Comparison of ENCODE assay signal across 20 cellular contexts in genomic region chr3:184168363-184169120, GRCh38. TPM values are rescaled to one million over a fixed set of nuclear protein-coding genes. Genes with fewer than 3 reads are reported as not detected.
A peak's percentile ranks its signal among the peaks of the same experiment; 100 is the strongest.
DNase-seq lines count a peak whose midpoint lies in the region; ATAC-seq and TF ChIP-seq lines count a peak whose summit lies in the region.
"Had no signal": no experiment of that assay in that cellular context is flagged by ENCODE, and none has a peak within 500 bp of the region (broad histone marks: within the 10 kb centered on the region; RNA-seq: fewer than 3 reads in every experiment).

No MANE protein-coding gene starts in this region.

- no peaks in the 10 kb centered on the region for H3K9me3 Mint-ChIP-seq in Caco-2 (ENCODE audit: unreplicated experiment)

- CTCF ChIA-PET in Caco-2 (lab: Charles Lee) = no interaction called here

- H3K36me3 Mint-ChIP-seq in Caco-2 (ENCODE audit: insufficient read depth, unreplicated experiment) = peaks cover 51% of the 10 kb centered on the region

- H3K27me3 ChIP-seq in heart left ventricle (no peaks in the 10 kb centered on the region), Caco-2 (replicated peaks; ENCODE audit: control insufficient read depth, insufficient read depth, low read length) (no peaks in the 10 kb centered on the region)
- H3K27me3 ChIP-seq: tibial artery had no signal

- H3K4me3 ChIP-seq in heart left ventricle (no peak overlapping the region), astrocyte of the spinal cord (ENCODE audit: low read depth, low read length) (no peak overlapping the region), Caco-2 (ENCODE audit: low read depth, low read length) (no peak overlapping the region)
- H3K4me3 ChIP-seq: tibial artery had no signal

- H3K27ac Mint-ChIP-seq in Caco-2 (ENCODE audit: unreplicated experiment) = no peak overlapping the region

- no peak overlapping the region for H3K4me3 Mint-ChIP-seq in Caco-2 (ENCODE audit: unreplicated experiment)

- POLR2A ChIA-PET in Caco-2 (lab: Charles Lee) = interaction anchor here (0.5 kb wide), 1 partner anchor 835 kb away, joined by 4 read pairs; no protein-coding TSS in a partner anchor

- WGBS in heart left ventricle, 4 donors = 68 to 76% (median 71%) methylated on average over 9 of the region's 9 CpGs

- H3K4me1 ChIP-seq in heart left ventricle (peaks cover 0 to 8% (median 2%) of the 10 kb centered on the region in 12 donors), Caco-2 (peaks cover 8% of the 10 kb centered on the region)

- no peak for TF ChIP-seq CTCF in heart left ventricle (IDR thresholded peaks at IDR 0.05)
- no peak for TF ChIP-seq CTCF in astrocyte of the spinal cord (IDR thresholded peaks at IDR 0.05; ENCODE audit: low read depth, low read length)
- no peak for TF ChIP-seq CTCF in Caco-2 (IDR thresholded peaks at IDR 0.05; ENCODE audit: insufficient read depth in 1 of 2, low read depth in 1 of 2, low read length in 1 of 2, severe bottlenecking in 1 of 2, unreplicated experiment in 1 of 2)

- peak in 1 of 5 donors; percentile 32 for DNase-seq in heart left ventricle
- no peak for DNase-seq in Right ventricle myocardium inferior (ENCODE audit: missing footprints)
- DNase-seq in astrocyte of the spinal cord (ENCODE audit: low read depth, low spot score) = peak; percentile 79
- DNase-seq in hepatic stellate cell (ENCODE audit: low spot score) = peak; percentile 93
- peak; percentile 79 for DNase-seq in stromal cell of bone marrow (ENCODE audit: low read depth)
- no peak for DNase-seq in Caco-2
- DNase-seq in ecto neural progenitor cell (ENCODE audit: low spot score) = no peak
- DNase-seq: 8988T; activated CD4-positive, CD25-positive, alpha-beta regulatory T cell; activated T-cell treated with anti-CD3 and anti-CD28 coated beads, Interleukin-2, amount 50 U/mL, for 1 hour; anterior cingulate cortex; effector CD4-positive, alpha-beta T cell; mammary epithelial cell; NCI-H2081 treated with DMSO at 0.1 percent for 48 hours; NCI-H82; SK-N-SH; stimulated activated CD4-positive, alpha-beta T cell treated with anti-CD3 and anti-CD28 coated beads, Interleukin-15, amount 100 ng/mL, for 24 hours; tibial artery had no signal

- H3K27me3 Mint-ChIP-seq in Caco-2 (ENCODE audit: insufficient read depth, unreplicated experiment) = no peaks in the 10 kb centered on the region

- peak in 3 of 4 donors; percentile 14 to 60 (median 35) for ATAC-seq in heart left ventricle
- no peak for ATAC-seq in Right ventricle myocardium inferior
- ATAC-seq in SK-N-SH treated with all-trans-retinoic acid at 6 μM for 48 hours = no peak

- H3K36me3 ChIP-seq in heart left ventricle = peaks cover 0 to 98% (median 92%) of the 10 kb centered on the region in 9 donors
- H3K36me3 ChIP-seq in Caco-2 (ENCODE audit: control insufficient read depth, insufficient read depth, low read length) = peaks cover 2% of the 10 kb centered on the region

- H3K4me1 Mint-ChIP-seq in Caco-2 (ENCODE audit: low read depth, unreplicated experiment) = peaks cover 7% of the 10 kb centered on the region

- no TSS peak for BruUV-seq in Caco-2 (replicated peaks; lab: Mats Ljungman, UMichigan)

- no peak for TF ChIP-seq POLR2A in heart left ventricle (IDR thresholded peaks at IDR 0.05)

- peak overlapping the region in 5 of 12 donors; percentile 0 to 41 (median 24) for H3K27ac ChIP-seq in heart left ventricle
- H3K27ac ChIP-seq: HL-60, tibial artery had no signal

- intact Hi-C loops in heart left ventricle (cut with DNase I) (no loop called here), Right ventricle myocardium inferior (cut with DNase I) (no loop called here), Caco-2 (cut with micrococcal nuclease; ENCODE audit: unreplicated experiment) (no loop called here)

- in situ Hi-C loops in astrocyte of the spinal cord (cut with HindIII; ENCODE audit: low sequenced_read_pairs) = no loop called here

- no peaks in the 10 kb centered on the region for H3K9me3 ChIP-seq in heart left ventricle
- no peaks in the 10 kb centered on the region for H3K9me3 ChIP-seq in Caco-2
- H3K9me3 ChIP-seq: SK-N-SH, tibial artery had no signal

TF ChIP-seq in SK-N-SH treated with all-trans-retinoic acid at 6 μM for 48 hours, 23 proteins besides CTCF, POLR2A, EP300 and RAD21:
- no peak for TF ChIP-seq CSRNP3 (CRISPR knock-in tag; IDR thresholded peaks at IDR 0.05)
- TF ChIP-seq ZNF8 (CRISPR knock-in tag; IDR thresholded peaks at IDR 0.05) = no peak
- no peak for TF ChIP-seq TOX (CRISPR knock-in tag; IDR thresholded peaks at IDR 0.05; ENCODE audit: borderline replicate concordance)
- TF ChIP-seq ESRRG (CRISPR knock-in tag; IDR thresholded peaks at IDR 0.05) = no peak
- TF ChIP-seq CSDC2 (CRISPR knock-in tag; IDR thresholded peaks at IDR 0.05) = no peak
- TF ChIP-seq ISL1 (CRISPR knock-in tag; IDR thresholded peaks at IDR 0.05) = no peak
- TF ChIP-seq RARB (CRISPR knock-in tag; IDR thresholded peaks at IDR 0.05) = no peak
- TF ChIP-seq ARNTL (CRISPR knock-in tag; IDR thresholded peaks at IDR 0.05; ENCODE audit: borderline replicate concordance, low read depth) = no peak
- no peak for TF ChIP-seq PPARA (CRISPR knock-in tag; IDR thresholded peaks at IDR 0.05; ENCODE audit: borderline replicate concordance)
- TF ChIP-seq TSHZ2 (CRISPR knock-in tag; IDR thresholded peaks at IDR 0.05) = no peak
- no peak for TF ChIP-seq ZFP30 (CRISPR knock-in tag; IDR thresholded peaks at IDR 0.05)
- no peak for TF ChIP-seq CREB5 (CRISPR knock-in tag; IDR thresholded peaks at IDR 0.05; ENCODE audit: low read depth)
- no peak for TF ChIP-seq ZNF565 (CRISPR knock-in tag; conservative IDR thresholded peaks at IDR 0.05; ENCODE audit: low read depth)

RNA-seq across cellular contexts. Expression of gene AP2M1, which starts 6.1 kb away (rescaled TPM):
- total RNA-seq in heart left ventricle (100 to 1,000 TPM; 225 to 400 (median 337) TPM), Right ventricle myocardium inferior (269 TPM), Caco-2 (2022) (202 and 214 TPM in 2 replicates)
- 100 to 1,000 TPM; 291 to 431 TPM for polyA plus RNA-seq in heart left ventricle

RNA-seq across cellular contexts. Expression of gene DVL3, which starts 13.4 kb away (rescaled TPM):
- total RNA-seq in heart left ventricle (10 to 100 TPM; 53.4 to 94.2 (median 70.9) TPM), Right ventricle myocardium inferior (60.7 TPM), Caco-2 (2022) (83.9 and 86.7 TPM in 2 replicates)
- 10 to 100 TPM; 36.3 to 59.8 TPM for polyA plus RNA-seq in heart left ventricle

RNA-seq across cellular contexts. Expression of gene ABCF3, which starts 17.5 kb away (rescaled TPM):
- 10 to 100 TPM; 58.2 to 81.9 (median 69.2) TPM for total RNA-seq in heart left ventricle
- polyA plus RNA-seq in heart left ventricle = 10 to 100 TPM; 63.4 to 80.5 TPM
- 68.2 TPM for total RNA-seq in Right ventricle myocardium inferior
- 68.8 and 69.8 TPM in 2 replicates for total RNA-seq in Caco-2 (2022)

RNA-seq across cellular contexts. Expression of gene EIF2B5, which starts 33.4 kb away (rescaled TPM):
- 10 to 100 TPM; 24.5 to 39.0 (median 30.9) TPM for total RNA-seq in heart left ventricle
- polyA plus RNA-seq in heart left ventricle = 10 to 100 TPM; 28.5 to 58.2 TPM
- total RNA-seq in Right ventricle myocardium inferior = 32.2 TPM
- 43.8 and 52.9 TPM in 2 replicates for total RNA-seq in Caco-2 (2022)

Comparison
In these comparisons a context has a peak if more than half of its experiments do, and no peak if none do; other contexts are left out.
1. ATAC-seq: peak in heart left ventricle (3 of 4); none in Right ventricle myocardium inferior (single experiment) and SK-N-SH treated with all-trans-retinoic acid at 6 μM for 48 hours (single experiment).
2. DNase-seq: peak in astrocyte of the spinal cord (single experiment), hepatic stellate cell (single experiment) and stromal cell of bone marrow (single experiment); none in Right ventricle myocardium inferior (single experiment), Caco-2 (0 of 2) and ecto neural progenitor cell (single experiment).